In genomic region chr2:239378918-239379640, GRCh38 we compare ENCODE assay signal across 18 cellular contexts. TPM values are rescaled to one million over a fixed set of nuclear protein-coding genes. Genes with fewer than 3 reads are reported as not detected.
DNase-seq lines count a peak whose midpoint lies in the region; ATAC-seq, FAIRE-seq and TF ChIP-seq lines count a peak whose summit lies in the region.
"Had no signal": no experiment of that assay in that cellular context is flagged by ENCODE, and none has a peak within 500 bp of the region (broad histone marks: within the 10 kb centered on the region; RNA-seq: fewer than 3 reads in every experiment).

No MANE protein-coding gene starts in this region.

- TF ChIP-seq CTCF in RWPE2 (IDR thresholded peaks at IDR 0.05; ENCODE audit: poor library complexity, severe bottlenecking) (no peak), kidney (IDR thresholded peaks at IDR 0.05; ENCODE audit: borderline replicate concordance, extremely low read depth, insufficient read depth) (no peak), spleen (IDR thresholded peaks at IDR 0.05 in 8 of 11, conservative IDR thresholded peaks at IDR 0.05 in 3 of 11) (no peak), gastroesophageal sphincter (IDR thresholded peaks at IDR 0.05) (no peak)

- WGBS in spleen, 5 donors: 74 to 84% (median 81%) methylated on average over 18 to 20 of the region's 20 CpGs
- WGBS in gastroesophageal sphincter (ENCODE audit: low coverage in 1 of 2), 2 donors: 88% methylated on average over 10 of the region's 20 CpGs; no CpG with 5 or more reads in 1 of the 2 donors

- H3K4me3 ChIP-seq in RWPE2 (ENCODE audit: severe bottlenecking): no peak overlapping the region
- H3K4me3 ChIP-seq in kidney (ENCODE audit: low read length in 2 of 2): no peak overlapping the region
- no peak overlapping the region for H3K4me3 ChIP-seq in spleen
- no peak overlapping the region for H3K4me3 ChIP-seq in gastroesophageal sphincter
- H3K4me3 ChIP-seq: esophagus muscularis mucosa, skin epidermis had no signal

- TF ChIP-seq EP300 in gastroesophageal sphincter (IDR thresholded peaks at IDR 0.05): no peak

- no peaks in the 10 kb centered on the region for H3K27me3 ChIP-seq in RWPE2 (ENCODE audit: insufficient read depth, poor library complexity, severe bottlenecking)
- no peaks in the 10 kb centered on the region for H3K27me3 ChIP-seq in spleen (replicated peaks in 1 of 7)
- no peaks in the 10 kb centered on the region for H3K27me3 ChIP-seq in gastroesophageal sphincter
- H3K27me3 ChIP-seq: esophagus muscularis mucosa had no signal

- no peak overlapping the region for H3K27ac ChIP-seq in RWPE2 (ENCODE audit: poor library complexity, severe bottlenecking)
- no peak overlapping the region for H3K27ac ChIP-seq in kidney (ENCODE audit: low read depth in 2 of 2, low read length in 2 of 2)
- peak overlapping the region in 1 of 8 donors; percentile 11 for H3K27ac ChIP-seq in spleen
- peak overlapping the region in 1 of 4 donors; percentile 13 for H3K27ac ChIP-seq in gastroesophageal sphincter
- H3K27ac ChIP-seq: esophagus muscularis mucosa, skin epidermis had no signal

- H3K9ac ChIP-seq in kidney (ENCODE audit: low read length in 2 of 2): no peak overlapping the region

- no peaks in the 10 kb centered on the region for H3K36me3 ChIP-seq in RWPE2 (ENCODE audit: low read depth)
- H3K36me3 ChIP-seq in kidney (ENCODE audit: control insufficient read depth in 1 of 2, insufficient read depth in 2 of 2, low read length in 2 of 2): no peaks in the 10 kb centered on the region
- H3K36me3 ChIP-seq in spleen: peaks cover 0 to 28% (median 5%) of the 10 kb centered on the region in 6 donors
- H3K36me3 ChIP-seq in gastroesophageal sphincter: peaks cover 0 to 17% of the 10 kb centered on the region in 2 donors

- intact Hi-C loops in kidney (cut with DNase I) (no loop called here), spleen (cut with DNase I; ENCODE audit: low total_unique reads) (no loop called here)

- no peak for TF ChIP-seq POLR2A in spleen (IDR thresholded peaks at IDR 0.05)
- TF ChIP-seq POLR2A in gastroesophageal sphincter (IDR thresholded peaks at IDR 0.05): no peak

- no peak for FAIRE-seq in kidney (lab: Jason Lieb, UNC)
- FAIRE-seq: H1 had no signal

- H3K9me3 ChIP-seq in RWPE2 (ENCODE audit: severe bottlenecking) (no peaks in the 10 kb centered on the region), kidney (ENCODE audit: control insufficient read depth in 1 of 2, low read length in 2 of 2) (no peaks in the 10 kb centered on the region), spleen (no peaks in the 10 kb centered on the region), gastroesophageal sphincter (no peaks in the 10 kb centered on the region)
- H3K9me3 ChIP-seq: esophagus muscularis mucosa had no signal

- ATAC-seq in RWPE2 (ENCODE audit: low read depth) (no peak), gastroesophageal sphincter (no peak)
- ATAC-seq: activated CD4-positive, alpha-beta T cell treated with anti-CD3 and anti-CD28 coated beads for 36 hours; activated T-cell treated with anti-CD3 and anti-CD28 coated beads, Interleukin-2, amount 50 U/mL, for 72 hours had no signal

- peak; percentile 12 for DNase-seq in activated CD8-positive, alpha-beta memory T cell treated with anti-CD3 and anti-CD28 coated beads, Interleukin-2, amount 50 U/mL, for 4 hours
- DNase-seq in activated CD8-positive, alpha-beta memory T cell treated with anti-CD3 and anti-CD28 coated beads, Interleukin-2, amount 50 U/mL, for 48 hours: no peak
- DNase-seq in RWPE2 (ENCODE audit: low spot score) (peak; percentile 37), kidney (peak; percentile 69), spleen (peak; percentile 73), ecto neural progenitor cell (ENCODE audit: low spot score) (no peak), OCI-M2 (lab: John Stamatoyannopoulos, UW; ENCODE audit: unreplicated experiment) (no peak)
- DNase-seq: activated CD4-positive, alpha-beta T cell treated with anti-CD3 and anti-CD28 coated beads for 36 hours; activated T-cell treated with anti-CD3 and anti-CD28 coated beads, Interleukin-2, amount 50 U/mL, for 72 hours; cortex of kidney; NCI-H1436 treated with DMSO at 0.1 percent for 48 hours; NCI-H524 treated with DMSO at 0.1 percent for 48 hours; nucleus accumbens; T-helper 2 cell had no signal

- H3K4me1 ChIP-seq in RWPE2 (ENCODE audit: insufficient read depth, poor library complexity, severe bottlenecking) (no peaks in the 10 kb centered on the region), kidney (ENCODE audit: control insufficient read depth in 1 of 2, insufficient read depth in 1 of 2, low read depth in 1 of 2, low read length in 2 of 2) (peaks cover 0 to 2% of the 10 kb centered on the region in 2 donors), spleen (peaks cover 9 to 57% (median 34%) of the 10 kb centered on the region in 6 donors), gastroesophageal sphincter (peaks cover 0 to 55% (median 3%) of the 10 kb centered on the region in 3 donors)

RNA-seq across cellular contexts. Expression of gene HDAC4, which starts 21.7 kb away (rescaled TPM):
- total RNA-seq in kidney (56.8 TPM), spleen (100 to 1,000 TPM in 2 of 7 donors, 10 to 100 TPM in 5; 58.0 to 122 (median 79.4) TPM), gastroesophageal sphincter (100 to 1,000 TPM in 1 of 4 donors, 10 to 100 TPM in 3; 41.3 to 104 (median 85.8) TPM)
- polyA plus RNA-seq in kidney (ENCODE audit: insufficient read depth, low read depth, low replicate concordance) (2.2 TPM), spleen (10 to 100 TPM in 1 of 3 donors, 1 to 10 TPM in 2; 3.2 to 10.1 (median 3.8) TPM)

Comparison
In these comparisons a context has a peak if more than half of its experiments do, and no peak if none do; other contexts are left out.
1. DNase-seq: peak in activated CD8-positive, alpha-beta memory T cell treated with anti-CD3 and anti-CD28 coated beads, Interleukin-2, amount 50 U/mL, for 4 hours (single experiment), RWPE2 (single experiment), kidney (single experiment) and spleen (single experiment); none in activated CD8-positive, alpha-beta memory T cell treated with anti-CD3 and anti-CD28 coated beads, Interleukin-2, amount 50 U/mL, for 48 hours (single experiment), ecto neural progenitor cell (single experiment) and OCI-M2 (single experiment).